In the genomic region with DNA sequence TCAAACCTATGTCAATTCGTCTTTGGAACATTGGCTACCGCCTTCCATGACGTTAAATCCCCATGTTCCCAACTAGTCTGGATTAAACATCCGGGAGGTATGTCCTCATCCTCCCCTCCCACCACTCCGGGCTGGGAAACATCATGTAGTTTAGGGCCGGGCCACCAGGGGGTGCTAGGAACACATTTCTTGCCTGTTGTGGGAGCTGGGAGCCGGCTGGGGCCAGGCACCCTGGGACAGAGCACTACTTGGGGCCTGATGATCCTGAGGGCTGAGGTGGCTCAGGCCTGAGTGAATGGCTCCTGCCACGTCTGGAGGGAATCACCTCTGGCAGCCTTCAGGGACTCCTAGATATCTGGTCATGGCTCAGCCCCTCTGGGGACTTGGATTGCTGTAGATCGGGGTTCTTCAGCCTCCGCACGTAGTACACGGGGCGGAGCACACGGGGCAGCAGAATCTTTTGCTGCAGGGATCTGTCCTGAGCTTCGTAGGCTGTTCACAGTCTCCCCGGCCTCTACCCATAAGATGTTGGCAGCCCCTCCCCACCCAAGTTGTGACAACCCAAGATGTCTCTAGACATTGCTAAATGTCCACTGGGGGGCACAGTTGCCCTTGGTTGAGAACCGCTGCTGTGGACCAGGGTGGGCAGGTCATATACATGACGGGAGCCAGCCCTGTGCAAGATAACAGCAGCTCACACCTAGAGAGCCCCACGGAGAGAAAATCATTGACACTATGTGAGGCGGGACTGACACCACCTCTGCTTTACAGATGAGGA, we compare ENCODE assay signal across 14 cellular contexts.
DNase-seq lines count a peak whose midpoint lies in the region; ATAC-seq, FAIRE-seq and TF ChIP-seq lines count a peak whose summit lies in the region.
"Had no signal": no experiment of that assay in that cellular context is flagged by ENCODE, and none has a peak within 500 bp of the region (broad histone marks: within the 10 kb centered on the region; RNA-seq: fewer than 3 reads in every experiment).

No MANE protein-coding gene starts in this region.

- no peaks in the 10 kb centered on the region for H3K27me3 ChIP-seq in liver (ENCODE audit: control insufficient read depth in 4 of 4, insufficient read depth in 4 of 4, low read length in 3 of 4)
- H3K27me3 ChIP-seq in HepG2 (ENCODE audit: control insufficient read depth in 1 of 2, insufficient read depth in 2 of 2, low read length in 2 of 2): no peaks in the 10 kb centered on the region
- no peaks in the 10 kb centered on the region for H3K27me3 ChIP-seq in upper lobe of right lung
- H3K27me3 ChIP-seq in ascending aorta: no peaks in the 10 kb centered on the region
- H3K27me3 ChIP-seq: stomach had no signal

- H3K4me1 ChIP-seq in liver (ENCODE audit: control insufficient read depth in 4 of 4, insufficient read depth in 4 of 4, low read length in 3 of 4) (peaks cover 0 to 3% (median 0%) of the 10 kb centered on the region in 4 donors), HepG2 (ENCODE audit: insufficient read depth, low read length) (no peaks in the 10 kb centered on the region), upper lobe of right lung (no peaks in the 10 kb centered on the region), ascending aorta (no peaks in the 10 kb centered on the region)
- H3K4me1 ChIP-seq: stomach had no signal

- no peak for ATAC-seq in HepG2
- peak; percentile 36 for ATAC-seq in upper lobe of right lung
- no peak for ATAC-seq in GM18870 (IDR thresholded peaks at IDR 0.05; ENCODE audit: unreplicated experiment)
- no peak for ATAC-seq in GM18858 (IDR thresholded peaks at IDR 0.05; ENCODE audit: unreplicated experiment)
- ATAC-seq: CD8-positive, alpha-beta T cell; mucosa of descending colon had no signal

- no peak for DNase-seq in HepG2 (ENCODE audit: low spot score)
- peak; percentile 51 for DNase-seq in KBM-7
- no peak for DNase-seq in astrocyte of the spinal cord (ENCODE audit: low read depth, low spot score)
- DNase-seq in upper lobe of right lung: no peak
- DNase-seq in ascending aorta (ENCODE audit: low spot score in 2 of 2): no peak
- DNase-seq: CD8-positive, alpha-beta T cell; mucosa of descending colon; stimulated activated CD4-positive, alpha-beta T cell treated with anti-CD3 and anti-CD28 coated beads, Interleukin-4, amount 100 ng/mL, for 24 hours; stomach; T-helper 9 cell had no signal

- no peaks in the 10 kb centered on the region for H3K79me2 ChIP-seq in HepG2 (ENCODE audit: insufficient read depth, low read length)

- H3K27ac ChIP-seq in liver (ENCODE audit: low read depth in 1 of 2, low read length in 2 of 2) (no peak overlapping the region), HepG2 (ENCODE audit: extremely low read length, insufficient read depth, low read length) (no peak overlapping the region), upper lobe of right lung (no peak overlapping the region), ascending aorta (no peak overlapping the region)
- H3K27ac ChIP-seq: stomach had no signal

- H4K20me1 ChIP-seq in HepG2 (ENCODE audit: insufficient read depth, low read length): no peaks in the 10 kb centered on the region

- TF ChIP-seq RAD21 in liver (IDR thresholded peaks at IDR 0.05) (peak; percentile 68 to 76), HepG2 (CRISPR knock-in tag; IDR thresholded peaks at IDR 0.05) (no peak)

- CTCF ChIA-PET in HepG2 (lab: Yijun Ruan, JAX; ENCODE audit: low intra/inter-chr PET ratio, low total read pairs): no interaction called here

- POLR2A ChIA-PET in HepG2 (lab: Yijun Ruan, JAX): no interaction called here

- H3K4me3 ChIP-seq in liver (ENCODE audit: low read depth in 1 of 3, low read length in 3 of 3): no peak overlapping the region
- H3K4me3 ChIP-seq in HepG2 (replicated peaks in 1 of 3; ENCODE audit: insufficient read depth in 1 of 3, low read depth in 2 of 3, low read length in 3 of 3): no peak overlapping the region
- H3K4me3 ChIP-seq in astrocyte of the spinal cord (ENCODE audit: low read depth, low read length): no peak overlapping the region
- no peak overlapping the region for H3K4me3 ChIP-seq in upper lobe of right lung
- H3K4me3 ChIP-seq in ascending aorta: no peak overlapping the region
- H3K4me3 ChIP-seq: mucosa of descending colon, stomach had no signal

- WGBS in liver: 56% methylated on average over 20 of the region's 20 CpGs
- 67% methylated on average over 1 of the region's 20 CpGs for WGBS in HepG2 (ENCODE audit: low lambda C conversion rate)

- no peak overlapping the region for H2AFZ ChIP-seq in HepG2 (ENCODE audit: low read length)

- TF ChIP-seq CTCF in liver (IDR thresholded peaks at IDR 0.05; ENCODE audit: low read depth, low read length, missing input control) (peak; percentile 54), HepG2 (CRISPR knock-in tag; IDR thresholded peaks at IDR 0.05) (no peak), astrocyte of the spinal cord (IDR thresholded peaks at IDR 0.05; ENCODE audit: low read depth, low read length) (peak; percentile 16), upper lobe of right lung (IDR thresholded peaks at IDR 0.05) (peak; percentile 26), ascending aorta (IDR thresholded peaks at IDR 0.05) (peak in 1 of 3 experiments; percentile 11)

- no TSS peak for BruUV-seq in HepG2 (replicated peaks; lab: Mats Ljungman, UMichigan)

- no peaks in the 10 kb centered on the region for H3K36me3 ChIP-seq in liver (ENCODE audit: control insufficient read depth in 4 of 4, insufficient read depth in 3 of 4, low read depth in 1 of 4, low read length in 3 of 4)
- no peaks in the 10 kb centered on the region for H3K36me3 ChIP-seq in HepG2 (replicated peaks in 1 of 2; ENCODE audit: control insufficient read depth in 1 of 2, insufficient read depth in 2 of 2, low read length in 2 of 2)
- no peaks in the 10 kb centered on the region for H3K36me3 ChIP-seq in upper lobe of right lung
- H3K36me3 ChIP-seq in ascending aorta: no peaks in the 10 kb centered on the region
- H3K36me3 ChIP-seq: stomach had no signal

- in situ Hi-C loops in HepG2 (cut with HindIII; ENCODE audit: extremely low pct_ligation_motif_present, low pct_unique_long_range_greater_than_20kb): no loop called here
- in situ Hi-C loops in KBM-7 (cut with MboI; ENCODE audit: low pct_unique_long_range_greater_than_20kb, low sequenced_read_pairs): no loop called here
- in situ Hi-C loops in astrocyte of the spinal cord (cut with HindIII; ENCODE audit: low sequenced_read_pairs): no loop called here

- H3K9ac ChIP-seq in liver (ENCODE audit: low read depth in 1 of 2, low read length in 2 of 2): no peak overlapping the region
- no peak overlapping the region for H3K9ac ChIP-seq in HepG2 (ENCODE audit: insufficient read depth, low read depth, low read length)

- FAIRE-seq in HepG2 (lab: Jason Lieb, UNC): no peak
- FAIRE-seq: endothelial cell of umbilical vein had no signal

- no peak overlapping the region for H3K4me2 ChIP-seq in HepG2 (ENCODE audit: low read depth, low read length)

- no peak for TF ChIP-seq EP300 in HepG2 (IDR thresholded peaks at IDR 0.05; ENCODE audit: low read depth in 2 of 2, low read length in 2 of 2)
- TF ChIP-seq EP300 in HepG2 (CRISPR knock-in tag; IDR thresholded peaks at IDR 0.05; ENCODE audit: borderline replicate concordance): no peak

- no peak for TF ChIP-seq POLR2A in HepG2 (IDR thresholded peaks at IDR 0.05; ENCODE audit: insufficient read depth in 1 of 2, low read depth in 2 of 2, low read length in 2 of 2)

- H3K9me3 ChIP-seq in liver (ENCODE audit: control insufficient read depth in 4 of 4, low read length in 3 of 4): peaks cover 0 to 10% (median 3%) of the 10 kb centered on the region in 4 donors
- peaks cover 85% of the 10 kb centered on the region for H3K9me3 ChIP-seq in HepG2 (ENCODE audit: low read length)
- H3K9me3 ChIP-seq in upper lobe of right lung: no peaks in the 10 kb centered on the region
- no peaks in the 10 kb centered on the region for H3K9me3 ChIP-seq in ascending aorta

- intact Hi-C loops in HepG2 (cut with micrococcal nuclease; ENCODE audit: unreplicated experiment) (no loop called here), upper lobe of right lung (cut with DNase I) (no loop called here), ascending aorta (cut with DNase I) (no loop called here)

TF ChIP-seq in liver, 16 proteins besides CTCF, POLR2A, EP300 and RAD21:
- TF ChIP-seq MAX (IDR thresholded peaks at IDR 0.05) (no peak), YY1 (IDR thresholded peaks at IDR 0.05) (no peak), NR2F2 (IDR thresholded peaks at IDR 0.05) (no peak)
TF ChIP-seq in liver: peak in this region for 0.

TF ChIP-seq in HepG2, 621 proteins besides CTCF, POLR2A, EP300 and RAD21 (continues in another document):
- TF ChIP-seq ZSCAN5A (CRISPR knock-in tag; IDR thresholded peaks at IDR 0.05; ENCODE audit: borderline replicate concordance) (no peak), ZMYM4 (CRISPR knock-in tag; IDR thresholded peaks at IDR 0.05) (no peak), TRIM24 (CRISPR knock-in tag; IDR thresholded peaks at IDR 0.05) (no peak), PBX3 (CRISPR knock-in tag; IDR thresholded peaks at IDR 0.05; ENCODE audit: borderline replicate concordance) (no peak), U2AF2 (IDR thresholded peaks at IDR 0.05; ENCODE audit: low read depth, low read length) (no peak), KDM6A (CRISPR knock-in tag; IDR thresholded peaks at IDR 0.05; ENCODE audit: low read depth) (no peak), ZNF839 (CRISPR knock-in tag; IDR thresholded peaks at IDR 0.05; ENCODE audit: borderline replicate concordance) (no peak), PHF8 (CRISPR knock-in tag; IDR thresholded peaks at IDR 0.05) (no peak), CREBL2 (CRISPR knock-in tag; IDR thresholded peaks at IDR 0.05; ENCODE audit: borderline replicate concordance) (no peak)
